ENCODE assay signal across 21 cellular contexts in genomic region chr4:178165909-178166308, GRCh38.
"Had no signal": no experiment of that assay in that cellular context is flagged by ENCODE, and none has a peak within 500 bp of the region (broad histone marks: within the 10 kb centered on the region; RNA-seq: fewer than 3 reads in every experiment).

No MANE protein-coding gene starts in this region.

- H3K4me1 ChIP-seq: gastrocnemius medialis, right lobe of liver, suprapubic skin, transverse colon had no signal

- H3K36me3 Mint-ChIP-seq: activated CD8-positive, alpha-beta memory T cell treated with anti-CD3 and anti-CD28 coated beads, Interleukin-2, amount 10 ng/mL, durations not matched to agents 7 days and 5 days; activated naive CD8-positive, alpha-beta T cell treated with anti-CD3 and anti-CD28 coated beads, Interleukin-2, amount 10 ng/mL, durations not matched to agents 7 days and 5 days had no signal

- DNase-seq: activated CD4-positive, alpha-beta memory T cell treated with anti-CD3 and anti-CD28 coated beads, Interleukin-2, amount 10 ng/mL, durations not matched to agents 7 days and 5 days; activated CD8-positive, alpha-beta memory T cell treated with anti-CD3 and anti-CD28 coated beads, Interleukin-2, amount 10 ng/mL, durations not matched to agents 7 days and 5 days; activated naive CD4-positive, alpha-beta T cell treated with Interleukin-2 at 50 U/mL for 16 hours; activated naive CD8-positive, alpha-beta T cell treated with anti-CD3 and anti-CD28 coated beads, Interleukin-2, amount 10 ng/mL, durations not matched to agents 7 days and 5 days; amygdala; caudate nucleus; erythroblast; gastrocnemius medialis; head of caudate nucleus; kidney glomerular epithelial cell; mesenchymal stem cell; naive thymus-derived CD8-positive, alpha-beta T cell; ovary; right lobe of liver; stimulated activated CD4-positive, alpha-beta T cell treated with anti-CD3 and anti-CD28 coated beads, Interleukin-4, amount 100 ng/mL, for 1 hour; stimulated activated naive CD8-positive, alpha-beta T cell treated with anti-CD3 and anti-CD28 coated beads, Interleukin-15, amount 100 ng/mL, for 72 hours; T-helper 17 cell; transverse colon had no signal

- H3K27ac Mint-ChIP-seq: activated CD4-positive, alpha-beta memory T cell treated with anti-CD3 and anti-CD28 coated beads, Interleukin-2, amount 10 ng/mL, durations not matched to agents 7 days and 5 days; activated CD8-positive, alpha-beta memory T cell treated with anti-CD3 and anti-CD28 coated beads, Interleukin-2, amount 10 ng/mL, durations not matched to agents 7 days and 5 days; activated naive CD8-positive, alpha-beta T cell treated with anti-CD3 and anti-CD28 coated beads, Interleukin-2, amount 10 ng/mL, durations not matched to agents 7 days and 5 days; activated T-helper 17 cell treated with anti-CD3 and anti-CD28 coated beads, Interleukin-2, amount 50 U/mL, for 72 hours; naive thymus-derived CD8-positive, alpha-beta T cell; stimulated activated naive CD8-positive, alpha-beta T cell treated with anti-CD3 and anti-CD28 coated beads, Interleukin-15, amount 100 ng/mL, for 72 hours; T-helper 17 cell had no signal

- H3K27me3 Mint-ChIP-seq: activated CD4-positive, alpha-beta memory T cell treated with anti-CD3 and anti-CD28 coated beads, Interleukin-2, amount 10 ng/mL, durations not matched to agents 7 days and 5 days; activated CD8-positive, alpha-beta memory T cell treated with anti-CD3 and anti-CD28 coated beads, Interleukin-2, amount 10 ng/mL, durations not matched to agents 7 days and 5 days; activated naive CD8-positive, alpha-beta T cell treated with anti-CD3 and anti-CD28 coated beads, Interleukin-2, amount 10 ng/mL, durations not matched to agents 7 days and 5 days; activated T-helper 17 cell treated with anti-CD3 and anti-CD28 coated beads, Interleukin-2, amount 50 U/mL, for 72 hours; naive thymus-derived CD8-positive, alpha-beta T cell; stimulated activated naive CD8-positive, alpha-beta T cell treated with anti-CD3 and anti-CD28 coated beads, Interleukin-15, amount 100 ng/mL, for 72 hours; T-helper 17 cell had no signal

- H3K4me1 Mint-ChIP-seq: activated CD4-positive, alpha-beta memory T cell treated with anti-CD3 and anti-CD28 coated beads, Interleukin-2, amount 10 ng/mL, durations not matched to agents 7 days and 5 days; activated CD8-positive, alpha-beta memory T cell treated with anti-CD3 and anti-CD28 coated beads, Interleukin-2, amount 10 ng/mL, durations not matched to agents 7 days and 5 days; activated naive CD8-positive, alpha-beta T cell treated with anti-CD3 and anti-CD28 coated beads, Interleukin-2, amount 10 ng/mL, durations not matched to agents 7 days and 5 days; activated T-helper 17 cell treated with anti-CD3 and anti-CD28 coated beads, Interleukin-2, amount 50 U/mL, for 72 hours; naive thymus-derived CD8-positive, alpha-beta T cell; stimulated activated naive CD8-positive, alpha-beta T cell treated with anti-CD3 and anti-CD28 coated beads, Interleukin-15, amount 100 ng/mL, for 72 hours; T-helper 17 cell had no signal

- H3K36me3 ChIP-seq: gastrocnemius medialis, ovary, right lobe of liver, suprapubic skin, transverse colon had no signal

- H3K4me3 ChIP-seq: gastrocnemius medialis, ovary, right lobe of liver, smooth muscle cell, suprapubic skin, transverse colon had no signal

- H3K27me3 ChIP-seq: gastrocnemius medialis, ovary, right lobe of liver, suprapubic skin, transverse colon had no signal

- H3K4me2 ChIP-seq: smooth muscle cell had no signal

- H3K27ac ChIP-seq: gastrocnemius medialis, ovary, right lobe of liver, suprapubic skin, transverse colon had no signal

- H3K9me3 ChIP-seq: gastrocnemius medialis, ovary, right lobe of liver, suprapubic skin had no signal

- ATAC-seq: activated CD8-positive, alpha-beta memory T cell treated with anti-CD3 and anti-CD28 coated beads, Interleukin-2, amount 10 ng/mL, durations not matched to agents 7 days and 5 days; activated T-helper 17 cell treated with anti-CD3 and anti-CD28 coated beads, Interleukin-2, amount 50 U/mL, for 72 hours; gastrocnemius medialis; naive thymus-derived CD8-positive, alpha-beta T cell; right lobe of liver; stimulated activated naive CD8-positive, alpha-beta T cell treated with anti-CD3 and anti-CD28 coated beads, Interleukin-15, amount 100 ng/mL, for 72 hours; T-helper 17 cell had no signal

- H3K4me3 Mint-ChIP-seq: activated CD4-positive, alpha-beta memory T cell treated with anti-CD3 and anti-CD28 coated beads, Interleukin-2, amount 10 ng/mL, durations not matched to agents 7 days and 5 days; activated CD8-positive, alpha-beta memory T cell treated with anti-CD3 and anti-CD28 coated beads, Interleukin-2, amount 10 ng/mL, durations not matched to agents 7 days and 5 days; activated naive CD8-positive, alpha-beta T cell treated with anti-CD3 and anti-CD28 coated beads, Interleukin-2, amount 10 ng/mL, durations not matched to agents 7 days and 5 days; activated T-helper 17 cell treated with anti-CD3 and anti-CD28 coated beads, Interleukin-2, amount 50 U/mL, for 72 hours; naive thymus-derived CD8-positive, alpha-beta T cell; stimulated activated naive CD8-positive, alpha-beta T cell treated with anti-CD3 and anti-CD28 coated beads, Interleukin-15, amount 100 ng/mL, for 72 hours; T-helper 17 cell had no signal
